In the genomic region with DNA sequence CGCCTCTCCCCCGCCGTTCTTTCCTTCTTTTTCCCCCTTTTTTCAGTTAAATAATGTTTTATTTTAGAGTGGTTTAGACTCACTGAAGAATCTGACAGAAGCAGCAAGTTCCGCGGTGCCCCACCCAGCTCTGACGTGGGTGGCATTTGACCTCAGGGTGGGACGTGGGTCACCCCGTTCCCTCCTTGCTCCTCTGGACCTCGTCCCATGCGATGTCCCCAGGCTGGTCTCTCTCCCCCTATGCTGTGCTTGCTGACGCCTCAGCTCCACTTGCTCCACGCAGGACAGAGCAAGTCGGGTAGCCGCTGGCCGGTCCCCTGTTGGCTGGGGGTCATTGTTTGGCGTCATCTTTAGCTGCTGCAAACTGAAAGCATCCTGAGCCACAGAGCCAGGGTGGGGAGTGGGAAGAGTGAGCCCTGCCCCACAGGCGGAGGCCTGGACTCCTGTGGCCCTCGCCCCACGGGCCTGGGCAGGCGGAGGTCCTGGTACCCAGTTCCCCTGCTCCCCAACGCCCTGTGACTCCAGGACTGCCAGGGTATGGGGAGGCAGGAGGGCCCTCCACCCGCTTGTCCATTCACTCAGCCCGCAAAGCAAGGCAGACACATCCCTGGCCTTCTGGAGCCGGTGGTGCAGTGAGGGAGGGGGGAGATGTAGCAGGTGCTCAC, we compare ENCODE assay signal across 16 cellular contexts.
"Had no signal": no experiment of that assay in that cellular context is flagged by ENCODE, and none has a peak within 500 bp of the region (broad histone marks: within the 10 kb centered on the region; RNA-seq: fewer than 3 reads in every experiment).

No MANE protein-coding gene starts in this region.

- H3K9me3 Mint-ChIP-seq: activated T-cell treated with anti-CD3 and anti-CD28 coated beads, Interleukin-2, amount 50 U/mL, for 72 hours; naive B cell had no signal

- H3K4me3 ChIP-seq: ascending aorta, gastroesophageal sphincter, heart left ventricle, left ventricle myocardium inferior, mucosa of descending colon had no signal

- H3K27me3 Mint-ChIP-seq: naive B cell had no signal

- H3K27ac ChIP-seq: WERI-Rb-1 had no signal

- H3K4me1 Mint-ChIP-seq: immature natural killer cell had no signal

- H3K4me3 Mint-ChIP-seq: activated T-cell treated with anti-CD3 and anti-CD28 coated beads, Interleukin-2, amount 50 U/mL, for 72 hours; immature natural killer cell; naive B cell had no signal

- H3K9me3 ChIP-seq: ascending aorta, gastroesophageal sphincter, heart left ventricle, left ventricle myocardium inferior, mucosa of descending colon had no signal

- DNase-seq: activated CD4-positive, alpha-beta T cell treated with anti-CD3 and anti-CD28 coated beads for 1 hour; activated effector memory CD4-positive, alpha-beta T cell treated with anti-CD3 and anti-CD28 coated beads, Interleukin-2, amount 50 U/mL, for 16 hours; activated naive CD4-positive, alpha-beta T cell treated with anti-CD3 and anti-CD28 coated beads, Interleukin-2, amount 50 U/mL, for 16 hours; activated T-cell treated with anti-CD3 and anti-CD28 coated beads, Interleukin-2, amount 50 U/mL, for 72 hours; cortex of kidney; heart left ventricle; immature natural killer cell; kidney glomerular epithelial cell; left ventricle myocardium inferior; mammary epithelial cell; mucosa of descending colon; naive B cell; WERI-Rb-1 had no signal

- ATAC-seq: activated T-cell treated with anti-CD3 and anti-CD28 coated beads, Interleukin-2, amount 50 U/mL, for 72 hours; gastroesophageal sphincter; heart left ventricle; mucosa of descending colon had no signal

- FAIRE-seq: urothelium cell line had no signal

- H3K27me3 ChIP-seq: ascending aorta, gastroesophageal sphincter, heart left ventricle had no signal

- H3K27ac Mint-ChIP-seq: activated T-cell treated with anti-CD3 and anti-CD28 coated beads, Interleukin-2, amount 50 U/mL, for 72 hours had no signal
